ENCODE assay signal across 30 cellular contexts in the genomic region with DNA sequence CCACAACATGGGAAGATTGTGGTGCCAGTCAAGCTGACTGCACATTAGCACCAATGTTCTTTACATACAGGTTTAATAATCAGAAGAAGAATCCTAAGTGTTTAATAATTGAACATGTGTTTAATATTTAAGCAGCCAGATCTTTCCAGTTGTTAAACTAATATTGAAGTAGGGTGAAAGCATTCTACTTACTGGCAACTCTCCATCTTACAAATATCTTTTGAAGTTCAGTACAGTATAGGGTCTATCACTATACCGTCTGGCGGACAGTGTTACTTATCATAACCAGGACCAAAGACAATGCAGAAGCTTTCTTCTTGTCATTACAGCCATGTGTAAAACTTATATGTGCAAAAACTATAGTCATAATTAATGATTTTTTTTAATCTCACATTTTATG.
"Had no signal": no experiment of that assay in that cellular context is flagged by ENCODE, and none has a peak within 500 bp of the region (broad histone marks: within the 10 kb centered on the region; RNA-seq: fewer than 3 reads in every experiment).

No MANE protein-coding gene starts in this region.

- H3K36me3 Mint-ChIP-seq: naive thymus-derived CD8-positive, alpha-beta T cell; neural progenitor cell; stimulated activated naive B cell treated with anti-CD40 and anti-IgM and Interleukin-4, amounts not matched to agents 10 μg/mL and 1 μg/mL and 100 μg/mL, for 72 hours had no signal

- H3K4me3 Mint-ChIP-seq: naive thymus-derived CD8-positive, alpha-beta T cell; nephron progenitor cell; neural progenitor cell; stimulated activated naive B cell treated with anti-CD40 and anti-IgM and Interleukin-4, amounts not matched to agents 10 μg/mL and 1 μg/mL and 100 μg/mL, for 72 hours had no signal

- H3K4me1 Mint-ChIP-seq: naive thymus-derived CD8-positive, alpha-beta T cell; neural progenitor cell; stimulated activated naive B cell treated with anti-CD40 and anti-IgM and Interleukin-4, amounts not matched to agents 10 μg/mL and 1 μg/mL and 100 μg/mL, for 72 hours had no signal

- H3K4me1 ChIP-seq: heart right ventricle, lower lobe of right lung, neural progenitor cell, sigmoid colon, stomach, testis, thyroid gland, transverse colon, upper lobe of left lung, vagina had no signal

- FAIRE-seq: keratinocyte, small intestine had no signal

- H3K4me2 ChIP-seq: neural progenitor cell had no signal

- DNase-seq: heart right ventricle; hippocampal formation; kidney glomerular epithelial cell; left cardiac atrium; left ventricle myocardium superior; lower lobe of right lung; mammary epithelial cell; mesendoderm; naive thymus-derived CD8-positive, alpha-beta T cell; nephron progenitor cell; occipital lobe; retina; right cardiac atrium; sigmoid colon; small intestine; stimulated activated CD4-positive, alpha-beta T cell treated with anti-CD3 and anti-CD28 coated beads, Interleukin-1b, Interleukin-23, amount 100 ng/mL, for 48 hours; stimulated activated CD4-positive, alpha-beta T cell treated with anti-CD3 and anti-CD28 coated beads, Interleukin-2, amount 100 ng/mL, for 48 hours; stimulated activated naive B cell treated with anti-CD40 and anti-IgM and Interleukin-4, amounts not matched to agents 10 μg/mL and 1 μg/mL and 100 μg/mL, for 72 hours; stimulated activated naive CD8-positive, alpha-beta T cell treated with anti-CD3 and anti-CD28 coated beads, Interleukin-15, Interleukin-2, amounts not matched to agents 100 U/mL and 50 U/mL, for 24 hours; stomach; testis; thyroid gland; transverse colon; upper lobe of left lung had no signal

- H2AFZ ChIP-seq: neural progenitor cell had no signal

- H3K4me3 ChIP-seq: heart right ventricle, lower lobe of right lung, neural progenitor cell, sigmoid colon, stomach, testis, thyroid gland, transverse colon, upper lobe of left lung, vagina had no signal

- H3K36me3 ChIP-seq: heart right ventricle, lower lobe of right lung, neural progenitor cell, neutrophil, sigmoid colon, stomach, thyroid gland, transverse colon, upper lobe of left lung, vagina had no signal

- H3K27ac Mint-ChIP-seq: naive thymus-derived CD8-positive, alpha-beta T cell; nephron progenitor cell; neural progenitor cell; progenitor cell of endocrine pancreas; stimulated activated naive B cell treated with anti-CD40 and anti-IgM and Interleukin-4, amounts not matched to agents 10 μg/mL and 1 μg/mL and 100 μg/mL, for 72 hours had no signal

- H3K27me3 ChIP-seq: heart right ventricle, neural progenitor cell, neutrophil, sigmoid colon, stomach, testis, thyroid gland, transverse colon, upper lobe of left lung, vagina had no signal

- H3K27ac ChIP-seq: heart right ventricle, lower lobe of right lung, neural progenitor cell, neutrophil, sigmoid colon, stomach, testis, thyroid gland, transverse colon, upper lobe of left lung, vagina had no signal

- H3K9me3 ChIP-seq: lower lobe of right lung, neutrophil, testis, thyroid gland, transverse colon, upper lobe of left lung, vagina had no signal

- H3K9me3 Mint-ChIP-seq: nephron progenitor cell; stimulated activated naive B cell treated with anti-CD40 and anti-IgM and Interleukin-4, amounts not matched to agents 10 μg/mL and 1 μg/mL and 100 μg/mL, for 72 hours had no signal

- H3K27me3 Mint-ChIP-seq: naive thymus-derived CD8-positive, alpha-beta T cell; progenitor cell of endocrine pancreas; stimulated activated naive B cell treated with anti-CD40 and anti-IgM and Interleukin-4, amounts not matched to agents 10 μg/mL and 1 μg/mL and 100 μg/mL, for 72 hours had no signal

- ATAC-seq: heart right ventricle; left cardiac atrium; left lobe of liver; left ventricle myocardium superior; lower lobe of right lung; naive thymus-derived CD8-positive, alpha-beta T cell; right cardiac atrium; stimulated activated naive B cell treated with anti-CD40 and anti-IgM and Interleukin-4, amounts not matched to agents 10 μg/mL and 1 μg/mL and 100 μg/mL, for 72 hours; stimulated activated naive CD8-positive, alpha-beta T cell treated with anti-CD3 and anti-CD28 coated beads, Interleukin-15, Interleukin-2, amounts not matched to agents 100 U/mL and 50 U/mL, for 24 hours had no signal

- H3K9ac ChIP-seq: neural progenitor cell had no signal
